8 cellular contexts compared by ENCODE assay signal in the genomic region with DNA sequence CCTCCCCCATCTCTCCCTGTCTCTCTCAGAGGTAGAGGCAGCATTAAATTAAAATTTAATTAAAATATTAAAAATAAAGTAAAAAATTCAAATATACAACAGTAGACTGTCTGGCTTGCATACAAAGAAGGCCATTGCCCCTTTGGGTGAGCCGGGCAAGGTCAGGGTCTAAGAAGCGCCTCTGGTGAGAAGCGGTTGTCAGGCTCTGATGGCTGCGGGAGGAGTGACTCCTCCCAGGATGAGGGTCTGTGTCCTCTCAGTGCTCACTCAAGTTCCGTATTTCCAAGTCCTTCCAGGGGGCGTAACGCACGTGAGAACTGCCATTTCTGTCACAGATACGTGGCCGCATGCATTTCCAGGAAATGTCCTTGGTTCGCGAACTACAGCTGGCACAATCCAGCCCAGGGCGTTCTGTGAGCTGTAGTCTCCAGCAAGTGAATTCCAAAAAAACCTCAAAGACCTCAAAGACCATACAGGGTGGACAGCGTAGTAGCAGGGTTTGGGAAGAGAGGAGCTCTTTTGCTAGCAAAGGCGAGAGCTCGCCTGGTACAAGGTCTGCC. TPM values are rescaled to one million over a fixed set of nuclear protein-coding genes. Genes with fewer than 3 reads are reported as not detected.
DNase-seq lines count a peak whose midpoint lies in the region; ATAC-seq, FAIRE-seq and TF ChIP-seq lines count a peak whose summit lies in the region.

No MANE protein-coding gene starts in this region.

- no peaks in the 10 kb centered on the region for H3K27me3 ChIP-seq in brain microvascular endothelial cell (replicated peaks)
- H3K27me3 ChIP-seq in HepG2 (ENCODE audit: control insufficient read depth in 1 of 2, insufficient read depth in 2 of 2, low read length in 2 of 2): no peaks in the 10 kb centered on the region; a peak in 1 of 5 replicates
- no peaks in the 10 kb centered on the region for H3K27me3 ChIP-seq in thyroid gland

- DNase-seq in activated naive CD4-positive, alpha-beta T cell treated with Interleukin-2 at 50 U/mL for 16 hours: no peak
- DNase-seq in NCI-H446 treated with DMSO at 0.1 percent for 48 hours (lab: John Stamatoyannopoulos, UW) (peak; percentile 62), brain microvascular endothelial cell (no peak), HepG2 (ENCODE audit: low spot score) (peak; percentile 80), thyroid gland (peak; percentile 53 to 55), kidney glomerular epithelial cell (lab: John Stamatoyannopoulos, UW) (no peak)

- H3K4me3 ChIP-seq in brain microvascular endothelial cell (ENCODE audit: low read depth, low read length): peak overlapping the region; percentile 78
- peak overlapping the region; percentile 75 to 79 (median 78) for H3K4me3 ChIP-seq in HepG2 (replicated peaks in 1 of 3; ENCODE audit: insufficient read depth in 1 of 3, low read depth in 2 of 3, low read length in 3 of 3)
- H3K4me3 ChIP-seq in thyroid gland (replicated peaks in 1 of 3): peak overlapping the region; percentile 62 to 75 (median 66)

- peak overlapping the region; percentile 82 for H2AFZ ChIP-seq in HepG2 (ENCODE audit: low read length)

- ATAC-seq in HG02763 (IDR thresholded peaks at IDR 0.05; ENCODE audit: unreplicated experiment): peak; percentile 17
- ATAC-seq in HepG2: no peak; the same call in 2 of the 3 replicates

- peak; percentile 6; the same call in 1 of the 2 replicates for TF ChIP-seq RAD21 in HepG2 (CRISPR knock-in tag; IDR thresholded peaks at IDR 0.05)

- H3K36me3 Mint-ChIP-seq in activated naive CD4-positive, alpha-beta T cell treated with anti-CD3 and anti-CD28 coated beads, Interleukin-2, amount 50 U/mL, for 24 hours: peaks cover 23% of the 10 kb centered on the region

- TF ChIP-seq POLR2A in HepG2 (IDR thresholded peaks at IDR 0.05; ENCODE audit: insufficient read depth in 1 of 2, low read depth in 2 of 2, low read length in 2 of 2) (peak; percentile 88), thyroid gland (IDR thresholded peaks at IDR 0.05) (no peak)

- 4% methylated on average over 11 of the region's 16 CpGs for WGBS in HepG2 (ENCODE audit: low lambda C conversion rate)
- WGBS in thyroid gland, 2 donors: 1 to 2% methylated on average over 16 of the region's 16 CpGs

- no peaks in the 10 kb centered on the region for H3K27me3 Mint-ChIP-seq in activated naive CD4-positive, alpha-beta T cell treated with anti-CD3 and anti-CD28 coated beads, Interleukin-2, amount 50 U/mL, for 24 hours

- peak overlapping the region; percentile 94 for H3K4me2 ChIP-seq in HepG2 (ENCODE audit: low read depth, low read length)

- BruUV-seq in HepG2 (replicated peaks; lab: Mats Ljungman, UMichigan): TSS peak; percentile 91

- H3K4me3 Mint-ChIP-seq in activated naive CD4-positive, alpha-beta T cell treated with anti-CD3 and anti-CD28 coated beads, Interleukin-2, amount 50 U/mL, for 24 hours: peak overlapping the region; percentile 97

- POLR2A ChIA-PET in HepG2 (lab: Yijun Ruan, JAX): interaction anchor here (1.0 to 1.7 kb wide), 5 partner anchors 13 to 306 kb away, joined by 3 to 10 read pairs (median 4); partner anchors contain the start of gene ZNF30

- peak overlapping the region; percentile 93 for H3K27ac ChIP-seq in brain microvascular endothelial cell
- H3K27ac ChIP-seq in HepG2 (ENCODE audit: extremely low read length, insufficient read depth, low read length): peak overlapping the region; percentile 98
- peak overlapping the region; percentile 92 to 99 (median 96) for H3K27ac ChIP-seq in thyroid gland

- no peaks in the 10 kb centered on the region for H4K20me1 ChIP-seq in HepG2 (ENCODE audit: insufficient read depth, low read length)

- peaks cover 34% of the 10 kb centered on the region for H3K4me1 ChIP-seq in HepG2 (ENCODE audit: insufficient read depth, low read length)
- peaks cover 15 to 19% of the 10 kb centered on the region in 2 donors for H3K4me1 ChIP-seq in thyroid gland

- no peak for FAIRE-seq in HepG2 (lab: Jason Lieb, UNC)

- H3K4me1 Mint-ChIP-seq in activated naive CD4-positive, alpha-beta T cell treated with anti-CD3 and anti-CD28 coated beads, Interleukin-2, amount 50 U/mL, for 24 hours: peaks cover 19% of the 10 kb centered on the region

- H3K36me3 ChIP-seq in brain microvascular endothelial cell (replicated peaks) (no peaks in the 10 kb centered on the region), HepG2 (replicated peaks in 1 of 2; ENCODE audit: control insufficient read depth in 1 of 2, insufficient read depth in 2 of 2, low read length in 2 of 2) (peaks cover 0 to 2% of the 10 kb centered on the region in 2 experiments; a peak in 1 of 5 replicates), thyroid gland (no peaks in the 10 kb centered on the region)

- CTCF ChIA-PET in HepG2 (lab: Yijun Ruan, JAX; ENCODE audit: low intra/inter-chr PET ratio, low total read pairs): no interaction called here

- no peaks in the 10 kb centered on the region for H3K9me3 ChIP-seq in HepG2 (ENCODE audit: low read length)
- no peaks in the 10 kb centered on the region for H3K9me3 ChIP-seq in thyroid gland

- in situ Hi-C loops in brain microvascular endothelial cell (cut with HindIII; ENCODE audit: low pct_ligation_motif_present, low sequenced_read_pairs): no loop called here
- in situ Hi-C loops in HepG2 (cut with HindIII; ENCODE audit: extremely low pct_ligation_motif_present, low pct_unique_long_range_greater_than_20kb): no loop called here

- TF ChIP-seq CTCF in brain microvascular endothelial cell (IDR thresholded peaks at IDR 0.05; ENCODE audit: low read depth, low read length, missing control alignments): no peak
- TF ChIP-seq CTCF in HepG2 (CRISPR knock-in tag; IDR thresholded peaks at IDR 0.05): peak; percentile 34; the same call in 1 of the 2 replicates
- no peak for TF ChIP-seq CTCF in thyroid gland (IDR thresholded peaks at IDR 0.05)

- peak overlapping the region; percentile 91 for H3K9ac ChIP-seq in HepG2 (ENCODE audit: insufficient read depth, low read depth, low read length)

- TF ChIP-seq EP300 in HepG2 (IDR thresholded peaks at IDR 0.05; ENCODE audit: low read depth in 2 of 2, low read length in 2 of 2): no peak
- TF ChIP-seq EP300 in HepG2 (CRISPR knock-in tag; IDR thresholded peaks at IDR 0.05; ENCODE audit: borderline replicate concordance): peak; percentile 36; the same call in 1 of the 2 replicates

- H3K79me2 ChIP-seq in HepG2 (ENCODE audit: insufficient read depth, low read length): peaks cover 7% of the 10 kb centered on the region

- H3K27ac Mint-ChIP-seq in activated naive CD4-positive, alpha-beta T cell treated with anti-CD3 and anti-CD28 coated beads, Interleukin-2, amount 50 U/mL, for 24 hours: peak overlapping the region; percentile 99

- intact Hi-C loops in HepG2 (cut with micrococcal nuclease; ENCODE audit: unreplicated experiment) (loop anchor here (1.0 kb wide), 1 partner anchor 193 kb away; the partner anchor contains the start of gene ZNF30), thyroid gland (cut with DNase I) (no loop called here)

- H3K9me3 Mint-ChIP-seq in activated naive CD4-positive, alpha-beta T cell treated with anti-CD3 and anti-CD28 coated beads, Interleukin-2, amount 50 U/mL, for 24 hours: peaks cover 13% of the 10 kb centered on the region

RNA-seq across cellular contexts. Expression of gene ZNF181, which starts 0.7 kb away (rescaled TPM):
- total RNA-seq in HepG2 (2016; rRNA removed; fragmentation: Illumina TruSeq; extraction: Trizol) (15.5 and 22.3 TPM in 2 replicates), thyroid gland (10 to 100 TPM; 28.1 to 39.8 (median 36.0) TPM)
- 0.97 and 1.6 TPM in 2 replicates for total RNA-seq in HepG2 (2016; cell fraction: cytosol; rRNA removed; fragmentation: Illumina TruSeq; extraction: Trizol; ENCODE audit: low read depth)
- 15.1 and 24.5 TPM in 2 replicates for total RNA-seq in HepG2 (2016; cell fraction: insoluble cytoplasmic fraction; rRNA removed; fragmentation: Illumina TruSeq; extraction: Trizol)
- total RNA-seq in HepG2 (2016; cell fraction: membrane; rRNA removed; fragmentation: Illumina TruSeq; extraction: Trizol): 7.6 and 7.7 TPM in 2 replicates
- total RNA-seq in HepG2 (2016; cell fraction: nucleus; rRNA removed; fragmentation: Illumina TruSeq; extraction: Trizol): 12.1 and 13.1 TPM in 2 replicates
- polyA plus RNA-seq in HepG2 (2011; rRNA removed): 9.0 and 10.6 TPM in 2 replicates
- 5.5 and 7.0 TPM in 2 replicates for polyA plus RNA-seq in HepG2 (2011; cell fraction: cytosol; rRNA removed)
- polyA plus RNA-seq in HepG2 (2011; cell fraction: nucleus; rRNA removed): 12.2 and 15.0 TPM in 2 replicates
- polyA plus RNA-seq in HepG2 (2012): 6.8 and 6.9 TPM in 2 replicates
- polyA plus RNA-seq in HepG2 (2016; cell fraction: cytosol; fragmentation: Illumina TruSeq; extraction: Trizol; ENCODE audit: low read depth): 0.44 and 0.68 TPM in 2 replicates
- 12.3 and 15.9 TPM in 2 replicates for polyA plus RNA-seq in HepG2 (2016; cell fraction: insoluble cytoplasmic fraction; fragmentation: Illumina TruSeq; extraction: Trizol; ENCODE audit: low read depth)
- 1.6 and 2.1 TPM in 2 replicates for polyA plus RNA-seq in HepG2 (2016; cell fraction: membrane; fragmentation: Illumina TruSeq; extraction: Trizol; ENCODE audit: low read depth)
- polyA plus RNA-seq in HepG2 (2016; cell fraction: nucleus; fragmentation: Illumina TruSeq; extraction: Trizol; ENCODE audit: insufficient read depth, low read depth): 17.4 and 17.8 TPM in 2 replicates
- 2.1 and 3.9 TPM in 2 replicates for polyA minus RNA-seq in HepG2 (2011; rRNA and poly(A)+ RNA removed; ENCODE audit: low replicate concordance)
- polyA minus RNA-seq in HepG2 (2011; cell fraction: cytosol; rRNA and poly(A)+ RNA removed): 2.2 and 5.8 TPM in 2 replicates
- 16.2 and 23.7 TPM in 2 replicates for polyA minus RNA-seq in HepG2 (2011; cell fraction: nucleus; rRNA and poly(A)+ RNA removed)

RNA-seq across cellular contexts. Expression of gene ZNF599, which starts 39.7 kb away (rescaled TPM):
- total RNA-seq in HepG2 (2016; rRNA removed; fragmentation: Illumina TruSeq; extraction: Trizol) (5.8 and 9.4 TPM in 2 replicates), thyroid gland (10 to 100 TPM; 14.3 to 22.5 (median 17.2) TPM)
- 1.5 and 2.1 TPM in 2 replicates for total RNA-seq in HepG2 (2016; cell fraction: cytosol; rRNA removed; fragmentation: Illumina TruSeq; extraction: Trizol; ENCODE audit: low read depth)
- total RNA-seq in HepG2 (2016; cell fraction: insoluble cytoplasmic fraction; rRNA removed; fragmentation: Illumina TruSeq; extraction: Trizol): 5.6 and 8.0 TPM in 2 replicates
- 4.0 and 5.1 TPM in 2 replicates for total RNA-seq in HepG2 (2016; cell fraction: membrane; rRNA removed; fragmentation: Illumina TruSeq; extraction: Trizol)
- 5.7 and 6.2 TPM in 2 replicates for total RNA-seq in HepG2 (2016; cell fraction: nucleus; rRNA removed; fragmentation: Illumina TruSeq; extraction: Trizol)
- polyA plus RNA-seq in HepG2 (2011; rRNA removed): 7.3 and 7.5 TPM in 2 replicates
- 6.9 and 8.0 TPM in 2 replicates for polyA plus RNA-seq in HepG2 (2011; cell fraction: cytosol; rRNA removed)
- 8.6 and 12.5 TPM in 2 replicates for polyA plus RNA-seq in HepG2 (2011; cell fraction: nucleus; rRNA removed)
- 4.0 and 4.6 TPM in 2 replicates for polyA plus RNA-seq in HepG2 (2012)
- 1.5 and 1.6 TPM in 2 replicates for polyA plus RNA-seq in HepG2 (2016; cell fraction: cytosol; fragmentation: Illumina TruSeq; extraction: Trizol; ENCODE audit: low read depth)
- 8.0 and 8.4 TPM in 2 replicates for polyA plus RNA-seq in HepG2 (2016; cell fraction: insoluble cytoplasmic fraction; fragmentation: Illumina TruSeq; extraction: Trizol; ENCODE audit: low read depth)
- 2.9 and 3.0 TPM in 2 replicates for polyA plus RNA-seq in HepG2 (2016; cell fraction: membrane; fragmentation: Illumina TruSeq; extraction: Trizol; ENCODE audit: low read depth)
- polyA plus RNA-seq in HepG2 (2016; cell fraction: nucleus; fragmentation: Illumina TruSeq; extraction: Trizol; ENCODE audit: insufficient read depth, low read depth): 7.7 and 9.3 TPM in 2 replicates
- 3.7 and 4.2 TPM in 2 replicates for polyA minus RNA-seq in HepG2 (2011; rRNA and poly(A)+ RNA removed; ENCODE audit: low replicate concordance)
- polyA minus RNA-seq in HepG2 (2011; cell fraction: cytosol; rRNA and poly(A)+ RNA removed): 2.5 and 3.1 TPM in 2 replicates
- 7.2 and 8.8 TPM in 2 replicates for polyA minus RNA-seq in HepG2 (2011; cell fraction: nucleus; rRNA and poly(A)+ RNA removed)

RNA-seq across cellular contexts. Expression of gene ZNF302, which starts 55.9 kb away (rescaled TPM):
- total RNA-seq in HepG2 (2016; rRNA removed; fragmentation: Illumina TruSeq; extraction: Trizol) (not detected in 2 replicates), thyroid gland (10 to 100 TPM; 33.5 to 60.8 (median 47.9) TPM)
- total RNA-seq in HepG2 (2016; cell fraction: cytosol; rRNA removed; fragmentation: Illumina TruSeq; extraction: Trizol; ENCODE audit: low read depth): not detected in 2 replicates
- total RNA-seq in HepG2 (2016; cell fraction: insoluble cytoplasmic fraction; rRNA removed; fragmentation: Illumina TruSeq; extraction: Trizol): not detected in 2 replicates
- not detected in 2 replicates for total RNA-seq in HepG2 (2016; cell fraction: membrane; rRNA removed; fragmentation: Illumina TruSeq; extraction: Trizol)
- total RNA-seq in HepG2 (2016; cell fraction: nucleus; rRNA removed; fragmentation: Illumina TruSeq; extraction: Trizol): not detected in 2 replicates
- polyA plus RNA-seq in HepG2 (2011; rRNA removed): not detected in 2 replicates
- not detected in 2 replicates for polyA plus RNA-seq in HepG2 (2011; cell fraction: cytosol; rRNA removed)
- not detected in 2 replicates for polyA plus RNA-seq in HepG2 (2011; cell fraction: nucleus; rRNA removed)
- not detected in 2 replicates for polyA plus RNA-seq in HepG2 (2012)
- not detected in 2 replicates for polyA plus RNA-seq in HepG2 (2016; cell fraction: cytosol; fragmentation: Illumina TruSeq; extraction: Trizol; ENCODE audit: low read depth)
- not detected in 2 replicates for polyA plus RNA-seq in HepG2 (2016; cell fraction: insoluble cytoplasmic fraction; fragmentation: Illumina TruSeq; extraction: Trizol; ENCODE audit: low read depth)
- not detected in 2 replicates for polyA plus RNA-seq in HepG2 (2016; cell fraction: membrane; fragmentation: Illumina TruSeq; extraction: Trizol; ENCODE audit: low read depth)
- polyA plus RNA-seq in HepG2 (2016; cell fraction: nucleus; fragmentation: Illumina TruSeq; extraction: Trizol; ENCODE audit: insufficient read depth, low read depth): not detected in 2 replicates
- 18.5 TPM in 1 of 2 replicates, not detected in the other for polyA minus RNA-seq in HepG2 (2011; rRNA and poly(A)+ RNA removed; ENCODE audit: low replicate concordance)
- polyA minus RNA-seq in HepG2 (2011; cell fraction: cytosol; rRNA and poly(A)+ RNA removed): not detected in 2 replicates
- polyA minus RNA-seq in HepG2 (2011; cell fraction: nucleus; rRNA and poly(A)+ RNA removed): not detected in 2 replicates

RNA-seq across cellular contexts. Expression of gene SCGB2B2, which starts 56.4 kb away (rescaled TPM):
- total RNA-seq in HepG2 (2016; rRNA removed; fragmentation: Illumina TruSeq; extraction: Trizol): not detected in 2 replicates
- total RNA-seq in HepG2 (2016; cell fraction: cytosol; rRNA removed; fragmentation: Illumina TruSeq; extraction: Trizol; ENCODE audit: low read depth): not detected in 2 replicates
- total RNA-seq in HepG2 (2016; cell fraction: insoluble cytoplasmic fraction; rRNA removed; fragmentation: Illumina TruSeq; extraction: Trizol): not detected in 2 replicates
- total RNA-seq in HepG2 (2016; cell fraction: membrane; rRNA removed; fragmentation: Illumina TruSeq; extraction: Trizol): not detected in 2 replicates
- total RNA-seq in HepG2 (2016; cell fraction: nucleus; rRNA removed; fragmentation: Illumina TruSeq; extraction: Trizol): not detected in 2 replicates
- polyA plus RNA-seq in HepG2 (2011; rRNA removed): 0.03 and 0.12 TPM in 2 replicates
- 0.03 and 0.05 TPM in 2 replicates for polyA plus RNA-seq in HepG2 (2011; cell fraction: cytosol; rRNA removed)
- 0.12 and 0.23 TPM in 2 replicates for polyA plus RNA-seq in HepG2 (2011; cell fraction: nucleus; rRNA removed)
- polyA plus RNA-seq in HepG2 (2012): 0.05 TPM in 1 of 2 replicates, not detected in the other
- polyA plus RNA-seq in HepG2 (2016; cell fraction: cytosol; fragmentation: Illumina TruSeq; extraction: Trizol; ENCODE audit: low read depth): not detected in 2 replicates
- not detected in 2 replicates for polyA plus RNA-seq in HepG2 (2016; cell fraction: insoluble cytoplasmic fraction; fragmentation: Illumina TruSeq; extraction: Trizol; ENCODE audit: low read depth)
- not detected in 2 replicates for polyA plus RNA-seq in HepG2 (2016; cell fraction: membrane; fragmentation: Illumina TruSeq; extraction: Trizol; ENCODE audit: low read depth)
- polyA plus RNA-seq in HepG2 (2016; cell fraction: nucleus; fragmentation: Illumina TruSeq; extraction: Trizol; ENCODE audit: insufficient read depth, low read depth): 1.7 TPM in 1 of 2 replicates, not detected in the other
- polyA minus RNA-seq in HepG2 (2011; rRNA and poly(A)+ RNA removed; ENCODE audit: low replicate concordance): 0.22 and 1.6 TPM in 2 replicates
- not detected in 2 replicates for polyA minus RNA-seq in HepG2 (2011; cell fraction: cytosol; rRNA and poly(A)+ RNA removed)
- polyA minus RNA-seq in HepG2 (2011; cell fraction: nucleus; rRNA and poly(A)+ RNA removed): 0.39 and 1.1 TPM in 2 replicates
- 1 to 10 TPM; 1.0 to 2.0 (median 1.5) TPM for total RNA-seq in thyroid gland

Comparison
In these comparisons a context has a peak if more than half of its experiments do, and no peak if none do; other contexts are left out.
1. DNase-seq: peak in NCI-H446 treated with DMSO at 0.1 percent for 48 hours (single experiment), HepG2 (single experiment) and thyroid gland (2 of 2); none in activated naive CD4-positive, alpha-beta T cell treated with Interleukin-2 at 50 U/mL for 16 hours (single experiment), brain microvascular endothelial cell (single experiment) and kidney glomerular epithelial cell (single experiment).
2. POLR2A ChIP-seq: peak in HepG2 (2 of 2); none in thyroid gland (0 of 2).
3. RNA of gene ZNF302, which starts 55.9 kb away (total RNA-seq): 33.5 to 60.8 TPM in thyroid gland; not detected in HepG2; every median in the first group is over 10 times any median in the second.
4. Peak in every context shown above with its lines, with median percentiles within 50 percentile points of each other: H3K27ac ChIP-seq and H3K4me3 ChIP-seq.